9 cellular contexts compared by ENCODE assay signal in genomic region chr5:76691470-76692273, GRCh38. TPM values are rescaled to one million over a fixed set of nuclear protein-coding genes. Genes with fewer than 3 reads are reported as not detected.
DNase-seq lines count a peak whose midpoint lies in the region; ATAC-seq and TF ChIP-seq lines count a peak whose summit lies in the region.
"Had no signal": no experiment of that assay in that cellular context is flagged by ENCODE, and none has a peak within 500 bp of the region (broad histone marks: within the 10 kb centered on the region; RNA-seq: fewer than 3 reads in every experiment).

No MANE protein-coding gene starts in this region.

- H3K9me3 Mint-ChIP-seq in CD8-positive, alpha-beta memory T cell: no peaks in the 10 kb centered on the region

- CTCF ChIA-PET in CD8-positive, alpha-beta memory T cell (lab: Charles Lee): interaction anchor here (3.4 kb wide), 1 partner anchor 83 kb away, joined by 14 read pairs; no protein-coding TSS in a partner anchor

- H3K27me3 ChIP-seq in CD8-positive, alpha-beta memory T cell (ENCODE audit: insufficient read depth, low read length, poor library complexity, severe bottlenecking): no peaks in the 10 kb centered on the region
- H3K27me3 ChIP-seq in H7 (ENCODE audit: control insufficient read depth, insufficient read depth, low read length): no peaks in the 10 kb centered on the region

- H3K36me3 Mint-ChIP-seq in CD8-positive, alpha-beta memory T cell: peaks cover 8 to 80% (median 21%) of the 10 kb centered on the region in 3 donors

- peaks cover 24% of the 10 kb centered on the region for H3K36me3 ChIP-seq in CD8-positive, alpha-beta memory T cell (ENCODE audit: insufficient read depth, low read length)
- H3K36me3 ChIP-seq in mesodermal cell (ENCODE audit: control insufficient read depth, insufficient read depth, low read length) (no peaks in the 10 kb centered on the region), H7 (replicated peaks; ENCODE audit: control insufficient read depth, insufficient read depth, low read length) (peaks cover 1% of the 10 kb centered on the region; the same call in 1 of the 2 replicates)

- DNase-seq in CD8-positive, alpha-beta memory T cell: no peak
- DNase-seq in cardiac fibroblast (ENCODE audit: low read depth in 2 of 2): peak; percentile 73 to 90
- no peak for DNase-seq in H7
- DNase-seq in NCI-H146 treated with DMSO at 0.1 percent for 48 hours (lab: John Stamatoyannopoulos, UW; ENCODE audit: unreplicated experiment): no peak
- DNase-seq: NCI-H187 treated with DMSO at 0.1 percent for 48 hours had no signal

- peaks cover 8 to 13% (median 10%) of the 10 kb centered on the region in 3 donors for H3K4me1 Mint-ChIP-seq in CD8-positive, alpha-beta memory T cell

- H3K27me3 Mint-ChIP-seq in CD8-positive, alpha-beta memory T cell: no peaks in the 10 kb centered on the region

- H3K9me3 ChIP-seq in CD8-positive, alpha-beta memory T cell (ENCODE audit: low read length): no peaks in the 10 kb centered on the region
- no peaks in the 10 kb centered on the region for H3K9me3 ChIP-seq in mesodermal cell (ENCODE audit: control insufficient read depth, low read length)

- 58 to 70% methylated on average over 4 of the region's 5 CpGs for WGBS in mesodermal cell (ENCODE audit: insufficient coverage in 2 of 2), 2 experiments

- H3K27ac Mint-ChIP-seq in CD8-positive, alpha-beta memory T cell: peak overlapping the region in 5 of 8 donors; percentile 55 to 80 (median 74)

- no peak for TF ChIP-seq CTCF in cardiac fibroblast (IDR thresholded peaks at IDR 0.05; ENCODE audit: low read depth, low read length)

- POLR2A ChIA-PET in CD8-positive, alpha-beta memory T cell (lab: Charles Lee): no interaction called here

- H3K27ac ChIP-seq in CD8-positive, alpha-beta memory T cell (ENCODE audit: low read depth, low read length): no peak overlapping the region
- peak overlapping the region; percentile 52 for H3K27ac ChIP-seq in mesodermal cell (ENCODE audit: low read depth, low read length, severe bottlenecking)

- no peak overlapping the region for H3K4me3 ChIP-seq in CD8-positive, alpha-beta memory T cell (ENCODE audit: low read length)
- H3K4me3 ChIP-seq in cardiac fibroblast (replicated peaks in 1 of 2; ENCODE audit: low read depth in 2 of 2, low read length in 2 of 2) (no peak overlapping the region), mesodermal cell (ENCODE audit: extremely low read depth, insufficient read depth, low read length, poor library complexity, severe bottlenecking) (no peak overlapping the region), H7 (ENCODE audit: insufficient read depth, low read depth, low read length) (no peak overlapping the region)

- no peaks in the 10 kb centered on the region for H3K4me1 ChIP-seq in CD8-positive, alpha-beta memory T cell (ENCODE audit: insufficient read depth, low read length)
- peaks cover 32% of the 10 kb centered on the region for H3K4me1 ChIP-seq in mesodermal cell (ENCODE audit: control insufficient read depth, insufficient read depth, low read length, poor library complexity, severe bottlenecking)

- ATAC-seq in HG03558 (IDR thresholded peaks at IDR 0.05; ENCODE audit: extremely low read depth, unreplicated experiment) (peak; percentile 52), HG03442 (IDR thresholded peaks at IDR 0.05; ENCODE audit: unreplicated experiment) (no peak), HG02970 (IDR thresholded peaks at IDR 0.05; ENCODE audit: low FRiP score, unreplicated experiment) (no peak)

- H3K4me3 Mint-ChIP-seq in CD8-positive, alpha-beta memory T cell: no peak overlapping the region

RNA-seq across cellular contexts. Expression of gene F2R, which starts 24.3 kb away (rescaled TPM):
- 10 to 100 TPM; 26.6 to 27.4 TPM for total RNA-seq in CD8-positive, alpha-beta memory T cell
- polyA plus RNA-seq in CD8-positive, alpha-beta memory T cell: 46.5 TPM
- polyA plus RNA-seq in mesodermal cell (2013, experiment 1 of 2): 173 TPM
- polyA plus RNA-seq in mesodermal cell (2013, experiment 2 of 2): 138 TPM
- total RNA-seq in H7 (2014; rRNA removed; shearing (Covaris generic)): 17.1 and 23.3 TPM in 2 replicates

Comparison
In these comparisons a context has a peak if more than half of its experiments do, and no peak if none do; other contexts are left out.
1. DNase-seq: peak in cardiac fibroblast (2 of 2); none in CD8-positive, alpha-beta memory T cell (0 of 5), H7 (single experiment) and NCI-H146 treated with DMSO at 0.1 percent for 48 hours (single experiment).